In the genomic region with DNA sequence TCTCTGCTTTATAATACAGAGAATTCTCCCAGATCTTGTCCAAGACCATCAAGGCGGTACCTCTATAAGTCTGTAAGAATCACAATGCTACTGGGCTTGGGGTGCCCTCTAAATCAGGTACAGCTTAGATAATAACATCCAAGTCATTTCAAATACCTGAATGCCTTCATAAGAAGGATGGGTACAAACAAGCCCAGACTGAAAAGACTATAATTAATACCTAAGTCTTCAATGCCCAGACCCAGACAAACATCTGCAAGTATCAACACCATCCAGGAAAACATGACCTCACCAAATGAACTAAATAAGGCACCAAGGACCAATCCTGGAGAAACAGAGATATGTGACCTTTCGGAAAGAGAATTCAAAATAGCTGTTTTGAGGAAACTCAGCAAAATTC, we compare ENCODE assay signal across 29 cellular contexts.
"Had no signal": no experiment of that assay in that cellular context is flagged by ENCODE, and none has a peak within 500 bp of the region (broad histone marks: within the 10 kb centered on the region; RNA-seq: fewer than 3 reads in every experiment).

No MANE protein-coding gene starts in this region.

- H3K4me1 ChIP-seq: stomach, suprapubic skin, testis, thyroid gland, tibial artery, tibial nerve, transverse colon, upper lobe of left lung, upper lobe of right lung, uterus, vagina had no signal

- H3K4me1 Mint-ChIP-seq: stimulated activated effector memory CD8-positive, alpha-beta T cell treated with anti-CD3 and anti-CD28 coated beads, Interleukin-12 subunit alpha, Interleukin-12 subunit beta, amount 100 ng/mL, for 72 hours had no signal

- ATAC-seq: stimulated activated effector memory CD8-positive, alpha-beta T cell treated with anti-CD3 and anti-CD28 coated beads, Interleukin-12 subunit alpha, Interleukin-12 subunit beta, amount 100 ng/mL, for 72 hours; stimulated activated memory B cell treated with anti-CD40 and anti-IgM and Interleukin-4, amounts not matched to agents 10 μg/mL and 1 μg/mL and 100 μg/mL, for 72 hours; stimulated activated naive B cell treated with anti-CD40 and anti-IgM and Interleukin-4, amounts not matched to agents 10 μg/mL and 1 μg/mL and 100 μg/mL, for 72 hours; stimulated activated naive CD8-positive, alpha-beta T cell treated with anti-CD3 and anti-CD28 coated beads, Interleukin-15, amount 100 ng/mL, for 72 hours; stimulated activated naive CD8-positive, alpha-beta T cell treated with anti-CD3 and anti-CD28 coated beads, Interleukin-15, Interleukin-2, amounts not matched to agents 100 U/mL and 50 U/mL, for 24 hours; upper lobe of right lung had no signal

- H3K4me3 ChIP-seq: stomach, suprapubic skin, testis, thoracic aorta, thyroid gland, tibial artery, tibial nerve, transverse colon, upper lobe of left lung, upper lobe of right lung, uterus, vagina had no signal

- H3K9me3 Mint-ChIP-seq: stimulated activated effector memory CD8-positive, alpha-beta T cell treated with anti-CD3 and anti-CD28 coated beads, Interleukin-12 subunit alpha, Interleukin-12 subunit beta, amount 100 ng/mL, for 72 hours; stimulated activated naive CD8-positive, alpha-beta T cell treated with anti-CD3 and anti-CD28 coated beads, Interleukin-15, amount 100 ng/mL, for 72 hours; stimulated activated naive CD8-positive, alpha-beta T cell treated with anti-CD3 and anti-CD28 coated beads, Interleukin-15, Interleukin-2, amounts not matched to agents 100 ng/mL and 50 ng/mL, for 24 hours had no signal

- DNase-seq: stimulated activated CD4-positive, alpha-beta T cell treated with anti-CD3 and anti-CD28 coated beads, Interleukin-2, amount 100 ng/mL, for 48 hours; stimulated activated CD4-positive, alpha-beta T cell treated with anti-CD3 and anti-CD28 coated beads, Interleukin-4, amount 100 ng/mL, for 1 hour; stimulated activated CD4-positive, alpha-beta T cell treated with anti-CD3 and anti-CD28 coated beads, Interleukin-4, amount 100 ng/mL, for 24 hours; stimulated activated CD4-positive, alpha-beta T cell treated with anti-CD3 and anti-CD28 coated beads, Interleukin-4, amount 100 ng/mL, for 4 hours; stimulated activated CD8-positive, alpha-beta memory T cell treated with anti-CD3 and anti-CD28 coated beads, Interleukin-4, amount 100 ng/mL, for 48 hours; stimulated activated naive B cell treated with anti-CD40 and anti-IgM and Interleukin-4, amounts not matched to agents 10 μg/mL and 1 μg/mL and 100 μg/mL, for 72 hours; stimulated activated naive CD4-positive, alpha-beta T cell; stimulated activated naive CD4-positive, alpha-beta T cell treated with Interleukin-2 at 50 U/mL for 16 hours; stimulated activated naive CD8-positive, alpha-beta T cell treated with anti-CD3 and anti-CD28 coated beads, Interleukin-15, amount 100 ng/mL, for 72 hours; stimulated activated naive CD8-positive, alpha-beta T cell treated with anti-CD3 and anti-CD28 coated beads, Interleukin-15, Interleukin-2, amounts not matched to agents 100 U/mL and 50 U/mL, for 24 hours; stomach; substantia nigra; testis; thyroid gland; tibial artery; transverse colon; trophoblast cell; upper lobe of left lung; upper lobe of right lung; uterus had no signal

- H3K36me3 Mint-ChIP-seq: type B pancreatic cell had no signal

- H3K27ac ChIP-seq: stomach, suprapubic skin, testis, thoracic aorta, thyroid gland, tibial artery, tibial nerve, transverse colon, upper lobe of left lung, upper lobe of right lung, uterus, vagina had no signal

- H3K27ac Mint-ChIP-seq: stimulated activated effector memory CD8-positive, alpha-beta T cell treated with anti-CD3 and anti-CD28 coated beads, Interleukin-12 subunit alpha, Interleukin-12 subunit beta, amount 100 ng/mL, for 72 hours; stimulated activated memory B cell treated with anti-CD40 and anti-IgM and Interleukin-4, amounts not matched to agents 10 μg/mL and 1 μg/mL and 100 μg/mL, for 72 hours; stimulated activated naive B cell treated with anti-CD40 and anti-IgM and Interleukin-4, amounts not matched to agents 10 μg/mL and 1 μg/mL and 100 μg/mL, for 72 hours; stimulated activated naive CD8-positive, alpha-beta T cell treated with anti-CD3 and anti-CD28 coated beads, Interleukin-15, amount 100 ng/mL, for 72 hours; stimulated activated naive CD8-positive, alpha-beta T cell treated with anti-CD3 and anti-CD28 coated beads, Interleukin-15, Interleukin-2, amounts not matched to agents 100 ng/mL and 50 ng/mL, for 24 hours; type B pancreatic cell had no signal

- H3K27me3 Mint-ChIP-seq: stimulated activated memory B cell treated with anti-CD40 and anti-IgM and Interleukin-4, amounts not matched to agents 10 μg/mL and 1 μg/mL and 100 μg/mL, for 72 hours; stimulated activated naive B cell treated with anti-CD40 and anti-IgM and Interleukin-4, amounts not matched to agents 10 μg/mL and 1 μg/mL and 100 μg/mL, for 72 hours; type B pancreatic cell had no signal

- FAIRE-seq: urothelium cell line had no signal

- H3K27me3 ChIP-seq: stomach, suprapubic skin, testis, thyroid gland, tibial artery, tibial nerve, transverse colon, upper lobe of left lung, upper lobe of right lung, uterus, vagina had no signal

- H3K4me3 Mint-ChIP-seq: stimulated activated effector memory CD8-positive, alpha-beta T cell treated with anti-CD3 and anti-CD28 coated beads, Interleukin-12 subunit alpha, Interleukin-12 subunit beta, amount 100 ng/mL, for 72 hours; stimulated activated memory B cell treated with anti-CD40 and anti-IgM and Interleukin-4, amounts not matched to agents 10 μg/mL and 1 μg/mL and 100 μg/mL, for 72 hours; stimulated activated naive B cell treated with anti-CD40 and anti-IgM and Interleukin-4, amounts not matched to agents 10 μg/mL and 1 μg/mL and 100 μg/mL, for 72 hours; stimulated activated naive CD8-positive, alpha-beta T cell treated with anti-CD3 and anti-CD28 coated beads, Interleukin-15, amount 100 ng/mL, for 72 hours; stimulated activated naive CD8-positive, alpha-beta T cell treated with anti-CD3 and anti-CD28 coated beads, Interleukin-15, Interleukin-2, amounts not matched to agents 100 ng/mL and 50 ng/mL, for 24 hours; type B pancreatic cell had no signal

- H3K36me3 ChIP-seq: suprapubic skin, thoracic aorta, thyroid gland, transverse colon, upper lobe of left lung, upper lobe of right lung, uterus, vagina had no signal
